1 cellular context compared by ENCODE assay signal in genomic region chr13:110985570-110985969, GRCh38.
A peak's percentile ranks its signal among the peaks of the same experiment; 100 is the strongest.
TF ChIP-seq lines count a peak whose summit lies in the region.

No MANE protein-coding gene starts in this region.

TF ChIP-seq in K562, 482 proteins besides CTCF, POLR2A, EP300 and RAD21 (continued from another document):
- TF ChIP-seq ATF3 (IDR thresholded peaks at IDR 0.05) (0 out of 2 replicates have a peak, but pooled peaks have one; percentile 39), ATF3 (CRISPR knock-in tag; conservative IDR thresholded peaks at IDR 0.05) (no peak), ZBTB40 (IDR thresholded peaks at IDR 0.05) (no peak), ZBTB40 (CRISPR knock-in tag; IDR thresholded peaks at IDR 0.05) (no peak), TEAD4 (IDR thresholded peaks at IDR 0.05; ENCODE audit: low read length) (no peak), TEAD4 (CRISPR knock-in tag; IDR thresholded peaks at IDR 0.05; ENCODE audit: borderline replicate concordance) (no peak)
TF ChIP-seq in K562: peak in this region for 7.
